ENCODE assay signal across 11 cellular contexts in the genomic region with DNA sequence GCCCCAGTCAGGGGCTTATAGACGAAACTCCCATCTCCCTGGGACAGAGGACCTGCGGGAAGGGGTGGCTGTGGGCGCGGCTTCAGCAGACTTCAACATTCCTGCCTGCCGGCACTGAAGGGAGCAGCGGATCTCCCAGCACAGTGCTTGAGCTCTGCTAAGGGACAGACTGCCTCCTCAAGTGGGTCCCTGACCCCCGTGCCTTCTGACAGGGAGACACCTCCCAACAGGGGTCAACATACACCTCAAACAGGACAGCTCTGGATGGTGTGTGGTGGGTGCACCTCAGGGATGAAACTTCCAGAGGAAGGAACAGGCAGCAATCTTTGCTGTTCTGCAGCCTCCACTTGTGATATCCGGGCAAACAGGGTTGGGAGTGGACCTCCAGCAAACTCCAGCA. TPM values are rescaled to one million over a fixed set of nuclear protein-coding genes. Genes with fewer than 3 reads are reported as not detected.
DNase-seq lines count a peak whose midpoint lies in the region; ATAC-seq, FAIRE-seq and TF ChIP-seq lines count a peak whose summit lies in the region.
"Not testable (repeated sequence)": the region's sequence is repeated elsewhere in the genome, so short reads cannot be mapped to it uniquely, and the experiment has no call there.
"Had no signal": no experiment of that assay in that cellular context is flagged by ENCODE, and none has a peak within 500 bp of the region (broad histone marks: within the 10 kb centered on the region; RNA-seq: fewer than 3 reads in every experiment).

No MANE protein-coding gene starts in this region.

- H3K4ac ChIP-seq in IMR-90 (ENCODE audit: low read depth, low read length) = peak overlapping the region; percentile 100
- H3K4ac ChIP-seq in mesendoderm (ENCODE audit: low read depth, low read length) = not testable (repeated sequence)

- H3K18ac ChIP-seq in IMR-90 (ENCODE audit: low read depth, low read length) = peak overlapping the region; percentile 86
- H3K18ac ChIP-seq in mesendoderm (ENCODE audit: low read length) = not testable (repeated sequence)

- peaks cover 13% of the 10 kb centered on the region for H3K9me3 Mint-ChIP-seq in astrocyte (ENCODE audit: unreplicated experiment)
- H3K9me3 Mint-ChIP-seq in stimulated activated naive B cell treated with anti-CD40 and anti-IgM and Interleukin-4, amounts not matched to agents 10 μg/mL and 1 μg/mL and 100 μg/mL, for 72 hours = peaks cover 8 to 13% of the 10 kb centered on the region in 2 donors

- H3K9me1 ChIP-seq in IMR-90 (ENCODE audit: insufficient read depth, low read length) = not testable (repeated sequence)

- TF ChIP-seq RAD21 in IMR-90 (IDR thresholded peaks at IDR 0.05; ENCODE audit: low read length) = not testable (repeated sequence)

- not testable (repeated sequence) for H3K27me3 Mint-ChIP-seq in astrocyte (ENCODE audit: low read depth, unreplicated experiment); stimulated activated naive B cell treated with anti-CD40 and anti-IgM and Interleukin-4, amounts not matched to agents 10 μg/mL and 1 μg/mL and 100 μg/mL, for 72 hours

- H3K56ac ChIP-seq in IMR-90 (ENCODE audit: extremely low read depth, insufficient read depth, low read length) = peak overlapping the region; percentile 79
- not testable (repeated sequence) for H3K56ac ChIP-seq in mesendoderm (ENCODE audit: low read length)

- H4K8ac ChIP-seq in IMR-90 (ENCODE audit: low read depth in 2 of 2, low read length in 2 of 2) = peak overlapping the region; percentile 81 to 95; a peak in 2 of 4 replicates
- H4K8ac ChIP-seq in mesendoderm (ENCODE audit: low read depth, low read length) = not testable (repeated sequence)

- in situ Hi-C loops in IMR-90 (cut with MboI; ENCODE audit: low sequenced_read_pairs) = not testable (repeated sequence)

- dilution Hi-C loops in IMR-90 (cut with HindIII; ENCODE audit: low sequenced_read_pairs, unreplicated experiment) = not testable (repeated sequence)

- H3K9me3 ChIP-seq in AG04450 (ENCODE audit: control insufficient read depth, insufficient read depth, low read length); IMR-90 (ENCODE audit: control insufficient read depth, insufficient read depth, low read length); astrocyte (ENCODE audit: insufficient read depth, low read depth, low read length); right cardiac atrium (ENCODE audit: control insufficient read depth, low read length); osteoblast (ENCODE audit: low read depth, low read length): not testable (repeated sequence)

- peak overlapping the region; percentile 95 for H2BK5ac ChIP-seq in IMR-90 (ENCODE audit: low read depth, low read length, poor library complexity, severe bottlenecking)
- H2BK5ac ChIP-seq in mesendoderm (ENCODE audit: low read length) = not testable (repeated sequence)

- H3K9ac ChIP-seq in IMR-90 (ENCODE audit: low read depth, low read length) = peak overlapping the region; percentile 63
- peak overlapping the region; percentile 11 for H3K9ac ChIP-seq in astrocyte (ENCODE audit: low read length)
- H3K9ac ChIP-seq in mesendoderm (ENCODE audit: low read length) = not testable (repeated sequence)

- POLR2A ChIA-PET in AG04450 (lab: Yijun Ruan, JAX); IMR-90 (lab: Charles Lee; ENCODE audit: unreplicated experiment): not testable (repeated sequence)

- intact Hi-C loops in IMR-90 (cut with micrococcal nuclease); right cardiac atrium (cut with DNase I): not testable (repeated sequence)

- not testable (repeated sequence) for H3K79me1 ChIP-seq in IMR-90 (ENCODE audit: low read depth in 1 of 2, low read length in 2 of 2); mesendoderm (ENCODE audit: low read length)

- peak overlapping the region; percentile 98; the same call in 2 of the 3 replicates for H2BK15ac ChIP-seq in IMR-90 (ENCODE audit: low read depth, low read length)
- not testable (repeated sequence) for H2BK15ac ChIP-seq in mesendoderm (replicated peaks; ENCODE audit: low read depth)

- not testable (repeated sequence) for TF ChIP-seq CTCF in AG04450 (IDR thresholded peaks at IDR 0.05; ENCODE audit: low read depth, low read length); IMR-90 (conservative IDR thresholded peaks at IDR 0.05; ENCODE audit: low read depth, low read length); astrocyte (IDR thresholded peaks at IDR 0.05; ENCODE audit: insufficient read depth, low read depth, low read length); osteoblast (IDR thresholded peaks at IDR 0.05; ENCODE audit: extremely low read depth, low read depth, low read length)

- not testable (repeated sequence) for BruUV-seq in IMR-90 (replicated peaks; lab: Mats Ljungman, UMichigan)

- not testable (repeated sequence) for H3K4me2 ChIP-seq in IMR-90 (ENCODE audit: low read depth, low read length); astrocyte (ENCODE audit: low read length); mesendoderm (ENCODE audit: low read length); osteoblast (ENCODE audit: insufficient read depth, low read length)

- H3K36me3 ChIP-seq in IMR-90 (ENCODE audit: control insufficient read depth, insufficient read depth, low read length); astrocyte (ENCODE audit: insufficient read depth, low read length); mesendoderm (ENCODE audit: control insufficient read depth, insufficient read depth, low read length); osteoblast (ENCODE audit: insufficient read depth, low read length): not testable (repeated sequence)

- H3K27ac Mint-ChIP-seq in astrocyte (ENCODE audit: unreplicated experiment) = peak overlapping the region; percentile 75
- peak overlapping the region; percentile 32 for H3K27ac Mint-ChIP-seq in stimulated activated naive B cell treated with anti-CD40 and anti-IgM and Interleukin-4, amounts not matched to agents 10 μg/mL and 1 μg/mL and 100 μg/mL, for 72 hours

- H3K79me2 ChIP-seq in astrocyte (ENCODE audit: insufficient read depth, low read length); mesendoderm (ENCODE audit: control insufficient read depth, insufficient read depth, low read length); osteoblast (ENCODE audit: insufficient read depth, low read length): not testable (repeated sequence)

- H4K20me1 ChIP-seq in IMR-90 (ENCODE audit: insufficient read depth, low read length); astrocyte (ENCODE audit: insufficient read depth, low read length); osteoblast (ENCODE audit: insufficient read depth, low read length): not testable (repeated sequence)

- H4K91ac ChIP-seq in IMR-90 (ENCODE audit: insufficient read depth, low read depth, low read length) = peak overlapping the region; percentile 98

- H3K4me1 Mint-ChIP-seq in astrocyte (ENCODE audit: low read depth, unreplicated experiment) = peaks cover 12% of the 10 kb centered on the region
- H3K4me1 Mint-ChIP-seq in stimulated activated naive B cell treated with anti-CD40 and anti-IgM and Interleukin-4, amounts not matched to agents 10 μg/mL and 1 μg/mL and 100 μg/mL, for 72 hours = peaks cover 4 to 13% of the 10 kb centered on the region in 2 donors

- CTCF ChIA-PET in AG04450 (lab: Charles Lee) = interaction anchor here (0.7 to 0.8 kb wide), 2 partner anchors 35 to 68 kb away, joined by 3 read pairs; no protein-coding TSS in a partner anchor
- CTCF ChIA-PET in IMR-90 (lab: Yijun Ruan, JAX) = interaction anchor here (0.6 kb wide), 1 partner anchor 751 kb away, joined by 3 read pairs; no protein-coding TSS in a partner anchor

- ATAC-seq in IMR-90 (ENCODE audit: low read depth) = peak; percentile 25
- not testable (repeated sequence) for ATAC-seq in right cardiac atrium; stimulated activated naive B cell treated with anti-CD40 and anti-IgM and Interleukin-4, amounts not matched to agents 10 μg/mL and 1 μg/mL and 100 μg/mL, for 72 hours (replicated peaks)

- H2AFZ ChIP-seq in IMR-90 (replicated peaks; ENCODE audit: low read length, poor library complexity) = peak overlapping the region; percentile 63
- H2AFZ ChIP-seq in astrocyte (ENCODE audit: low read depth, low read length) = not testable (repeated sequence)
- H2AFZ ChIP-seq in osteoblast (ENCODE audit: low read length) = peak overlapping the region; percentile 9

- not testable (repeated sequence) for H3K4me3 ChIP-seq in AG04450 (ENCODE audit: low read depth, low read length); IMR-90 (ENCODE audit: insufficient read depth, low read depth, low read length); astrocyte (ENCODE audit: insufficient read depth, low read depth, low read length); right cardiac atrium (ENCODE audit: low read length); mesendoderm (ENCODE audit: low read length); osteoblast (ENCODE audit: insufficient read depth, low read length)

- TF ChIP-seq POLR2A in IMR-90 (IDR thresholded peaks at IDR 0.05; ENCODE audit: low read depth, low read length) = not testable (repeated sequence)

- H2AK9ac ChIP-seq in IMR-90 (replicated peaks; ENCODE audit: low read depth, low read length, poor library complexity) = peak overlapping the region; percentile 65

- WGBS in IMR-90 (ENCODE audit: extremely low coverage in 2 of 2, insufficient read length in 1 of 2), 2 experiments = no CpG with 5 or more reads among the region's 8 CpGs
- WGBS in right cardiac atrium = 78% methylated on average over 8 of the region's 8 CpGs
- WGBS in mesendoderm (ENCODE audit: extremely low coverage, insufficient coverage, low lambda C conversion rate) = no CpG with 5 or more reads among the region's 8 CpGs

- H4K5ac ChIP-seq in IMR-90 (ENCODE audit: low read depth, low read length) = peak overlapping the region; percentile 74
- not testable (repeated sequence) for H4K5ac ChIP-seq in mesendoderm (ENCODE audit: low read length)

- H3K23ac ChIP-seq in IMR-90 (ENCODE audit: low read depth, low read length) = peak overlapping the region; percentile 87
- not testable (repeated sequence) for H3K23ac ChIP-seq in mesendoderm (ENCODE audit: low read length)

- FAIRE-seq in astrocyte (lab: Jason Lieb, UNC) = not testable (repeated sequence)

- H2BK20ac ChIP-seq in IMR-90 (ENCODE audit: low read depth, low read length) = peak overlapping the region; percentile 99

- H3K36me3 Mint-ChIP-seq in astrocyte (ENCODE audit: low read depth, unreplicated experiment) = peaks cover 15% of the 10 kb centered on the region
- peaks cover 50 to 69% of the 10 kb centered on the region in 2 donors for H3K36me3 Mint-ChIP-seq in stimulated activated naive B cell treated with anti-CD40 and anti-IgM and Interleukin-4, amounts not matched to agents 10 μg/mL and 1 μg/mL and 100 μg/mL, for 72 hours

- peak overlapping the region; percentile 99 for H2AK5ac ChIP-seq in IMR-90 (ENCODE audit: low read depth, low read length)
- not testable (repeated sequence) for H2AK5ac ChIP-seq in mesendoderm (ENCODE audit: low read length)

- not testable (repeated sequence) for DNase-seq in AG04450 (ENCODE audit: low read depth, low spot score); IMR-90; astrocyte (ENCODE audit: low read depth); epithelial cell of prostate (ENCODE audit: low read depth, low spot score); osteoblast (ENCODE audit: insufficient read length, low spot score, missing footprints); stimulated activated naive B cell treated with anti-CD40 and anti-IgM and Interleukin-4, amounts not matched to agents 10 μg/mL and 1 μg/mL and 100 μg/mL, for 72 hours
- DNase-seq in right cardiac atrium = peak in 2 of 3 donors; percentile 30 to 36
- DNase-seq in mesendoderm = peak; percentile 45

- not testable (repeated sequence) for H3K4me3 Mint-ChIP-seq in astrocyte (ENCODE audit: unreplicated experiment); stimulated activated naive B cell treated with anti-CD40 and anti-IgM and Interleukin-4, amounts not matched to agents 10 μg/mL and 1 μg/mL and 100 μg/mL, for 72 hours

- peak overlapping the region; percentile 75 for H3K27ac ChIP-seq in AG04450 (ENCODE audit: low read depth, low read length)
- H3K27ac ChIP-seq in IMR-90 (ENCODE audit: insufficient read depth, low read length) = peak overlapping the region; percentile 97
- H3K27ac ChIP-seq in astrocyte (ENCODE audit: low read depth, low read length) = peak overlapping the region; percentile 67
- peak overlapping the region; percentile 48 for H3K27ac ChIP-seq in epithelial cell of prostate
- H3K27ac ChIP-seq in right cardiac atrium (ENCODE audit: low read length); mesendoderm (ENCODE audit: low read depth, low read length): not testable (repeated sequence)
- peak overlapping the region; percentile 63 for H3K27ac ChIP-seq in osteoblast (ENCODE audit: low read depth, low read length)

- H3K27me3 ChIP-seq in AG04450 (ENCODE audit: control insufficient read depth, insufficient read depth, low read length); IMR-90 (ENCODE audit: control insufficient read depth, insufficient read depth, low read length); astrocyte (ENCODE audit: insufficient read depth, low read length); right cardiac atrium (ENCODE audit: control insufficient read depth, insufficient read depth); mesendoderm (ENCODE audit: insufficient read depth, low read length, poor library complexity); osteoblast (ENCODE audit: insufficient read depth, low read length): not testable (repeated sequence)

- H3K4me1 ChIP-seq in IMR-90 (ENCODE audit: control insufficient read depth, insufficient read depth, low read length) (peaks cover 15% of the 10 kb centered on the region), osteoblast (ENCODE audit: insufficient read depth, low read length) (peaks cover 17% of the 10 kb centered on the region)
- not testable (repeated sequence) for H3K4me1 ChIP-seq in astrocyte (ENCODE audit: insufficient read depth, low read length); right cardiac atrium (ENCODE audit: control insufficient read depth, insufficient read depth, low read length); mesendoderm (ENCODE audit: control insufficient read depth, low read depth, low read length)

- peak overlapping the region; percentile 94 for H3K14ac ChIP-seq in IMR-90 (replicated peaks; ENCODE audit: low read depth, low read length)

- peak overlapping the region; percentile 100 for H2BK120ac ChIP-seq in IMR-90 (ENCODE audit: low read depth, low read length)
- not testable (repeated sequence) for H2BK120ac ChIP-seq in mesendoderm (ENCODE audit: low read depth, low read length)

RNA-seq across cellular contexts. Expression of a gene that starts 9.6 kb away (rescaled TPM):
- polyA plus RNA-seq in AG04450 (2011; rRNA removed) (0.10 and 0.20 TPM in 2 replicates), IMR-90 (2012; rRNA removed) (not detected in 2 replicates), right cardiac atrium (7.2 TPM)
- not detected in 2 replicates for polyA minus RNA-seq in AG04450 (2011; rRNA and poly(A)+ RNA removed)
- total RNA-seq in IMR-90 (2012; rRNA removed) (0.18 TPM in 1 of 2 replicates, not detected in the other), astrocyte (not detected in 2 replicates), right cardiac atrium (1 to 10 TPM; 5.2 to 8.5 (median 6.6) TPM), osteoblast (0.72 TPM in 1 of 2 replicates, not detected in the other)
- not detected in 2 replicates for polyA plus RNA-seq in IMR-90 (2012; cell fraction: cytosol; rRNA removed)
- polyA plus RNA-seq in IMR-90 (2012; cell fraction: nucleus; rRNA removed; ENCODE audit: low replicate concordance) = 0.15 TPM in 1 of 2 replicates, not detected in the other
- polyA plus RNA-seq in mesendoderm (2013, experiment 1 of 2) = not detected
- polyA plus RNA-seq in mesendoderm (2013, experiment 2 of 2) = not detected
- total RNA-seq: Caco-2, G401, HepG2 had no signal

RNA-seq across cellular contexts. Expression of a gene that starts 53.0 kb away (rescaled TPM):
- polyA plus RNA-seq in AG04450 (2011; rRNA removed) = 21.9 and 23.3 TPM in 2 replicates
- 16.0 and 19.4 TPM in 2 replicates for polyA minus RNA-seq in AG04450 (2011; rRNA and poly(A)+ RNA removed)
- total RNA-seq in IMR-90 (2012; rRNA removed) = 18.8 and 27.8 TPM in 2 replicates
- 12.8 and 16.0 TPM in 2 replicates for polyA plus RNA-seq in IMR-90 (2012; rRNA removed)
- 2.4 and 3.2 TPM in 2 replicates for polyA plus RNA-seq in IMR-90 (2012; cell fraction: cytosol; rRNA removed)
- 55.6 and 142 TPM in 2 replicates for polyA plus RNA-seq in IMR-90 (2012; cell fraction: nucleus; rRNA removed; ENCODE audit: low replicate concordance)
- 13.0 and 14.4 TPM in 2 replicates for total RNA-seq in astrocyte
- 10 to 100 TPM; 15.0 to 19.8 (median 18.1) TPM for total RNA-seq in right cardiac atrium
- polyA plus RNA-seq in right cardiac atrium = 14.6 TPM
- 7.0 TPM for polyA plus RNA-seq in mesendoderm (2013, experiment 1 of 2)
- polyA plus RNA-seq in mesendoderm (2013, experiment 2 of 2) = 6.7 TPM
- 30.1 and 31.1 TPM in 2 replicates for total RNA-seq in osteoblast

RNA-seq across cellular contexts. Expression of a gene that starts 53.5 kb away (rescaled TPM):
- polyA plus RNA-seq in AG04450 (2011; rRNA removed) (39.0 and 54.0 TPM in 2 replicates), IMR-90 (2012; rRNA removed) (30.4 and 43.1 TPM in 2 replicates), right cardiac atrium (25.6 TPM)
- 17.7 and 35.4 TPM in 2 replicates for polyA minus RNA-seq in AG04450 (2011; rRNA and poly(A)+ RNA removed)
- total RNA-seq in IMR-90 (2012; rRNA removed) (20.3 and 38.6 TPM in 2 replicates), astrocyte (34.5 and 36.2 TPM in 2 replicates), right cardiac atrium (10 to 100 TPM; 31.6 to 42.2 (median 31.7) TPM), osteoblast (33.0 and 38.4 TPM in 2 replicates)
- 43.2 and 60.2 TPM in 2 replicates for polyA plus RNA-seq in IMR-90 (2012; cell fraction: cytosol; rRNA removed)
- 37.7 and 52.9 TPM in 2 replicates for polyA plus RNA-seq in IMR-90 (2012; cell fraction: nucleus; rRNA removed; ENCODE audit: low replicate concordance)
- polyA plus RNA-seq in mesendoderm (2013, experiment 1 of 2) = 29.1 TPM
- 29.3 TPM for polyA plus RNA-seq in mesendoderm (2013, experiment 2 of 2)
